ENCODE assay signal across 17 cellular contexts in genomic region chr7:155811560-155811894, GRCh38. TPM values are rescaled to one million over a fixed set of nuclear protein-coding genes. Genes with fewer than 3 reads are reported as not detected.
DNase-seq lines count a peak whose midpoint lies in the region; ATAC-seq, FAIRE-seq and TF ChIP-seq lines count a peak whose summit lies in the region.
"Had no signal": no experiment of that assay in that cellular context is flagged by ENCODE, and none has a peak within 500 bp of the region (broad histone marks: within the 10 kb centered on the region; RNA-seq: fewer than 3 reads in every experiment).

No MANE protein-coding gene starts in this region.

- no peak overlapping the region for H2AFZ ChIP-seq in astrocyte (ENCODE audit: low read depth, low read length)
- no peak overlapping the region for H2AFZ ChIP-seq in MM.1S (ENCODE audit: low read length)

- H3K27me3 ChIP-seq in HUES6 (ENCODE audit: control insufficient read depth, insufficient read depth, low read length) (peaks cover 96% of the 10 kb centered on the region), astrocyte (ENCODE audit: insufficient read depth, low read length) (peaks cover 59% of the 10 kb centered on the region), right lobe of liver (no peaks in the 10 kb centered on the region), MM.1S (replicated peaks; ENCODE audit: insufficient read depth, low read length) (peaks cover 86% of the 10 kb centered on the region)

- H4K20me1 ChIP-seq in astrocyte (ENCODE audit: insufficient read depth, low read length) = peaks cover 11% of the 10 kb centered on the region
- H4K20me1 ChIP-seq in MM.1S (ENCODE audit: insufficient read depth, low read length) = no peaks in the 10 kb centered on the region

- peaks cover 3% of the 10 kb centered on the region for H3K9me3 Mint-ChIP-seq in astrocyte (ENCODE audit: unreplicated experiment)
- H3K9me3 Mint-ChIP-seq in stimulated activated naive B cell treated with anti-CD40 and anti-IgM and Interleukin-4, amounts not matched to agents 10 μg/mL and 1 μg/mL and 100 μg/mL, for 72 hours = no peaks in the 10 kb centered on the region

- peaks cover under 1% of the 10 kb centered on the region for H3K36me3 Mint-ChIP-seq in astrocyte (ENCODE audit: low read depth, unreplicated experiment)
- no peaks in the 10 kb centered on the region for H3K36me3 Mint-ChIP-seq in stimulated activated naive B cell treated with anti-CD40 and anti-IgM and Interleukin-4, amounts not matched to agents 10 μg/mL and 1 μg/mL and 100 μg/mL, for 72 hours
- H3K36me3 Mint-ChIP-seq: immature natural killer cell had no signal

- H3K4me2 ChIP-seq in astrocyte (ENCODE audit: low read length) = peak overlapping the region; percentile 82
- no peak overlapping the region for H3K4me2 ChIP-seq in MM.1S (ENCODE audit: low read depth, low read length)

- H3K9me2 ChIP-seq in MM.1S (replicated peaks; ENCODE audit: insufficient read depth, low read length) = no peaks in the 10 kb centered on the region

- intact Hi-C loops in right lobe of liver (cut with DNase I) = loop anchor here in 1 of 2 donors (10.0 kb wide), 1 partner anchor 343 kb away; no protein-coding TSS in a partner anchor

- FAIRE-seq in astrocyte (lab: Jason Lieb, UNC) = no peak

- H3K79me2 ChIP-seq in astrocyte (ENCODE audit: insufficient read depth, low read length) = no peaks in the 10 kb centered on the region
- H3K79me2 ChIP-seq in MM.1S (ENCODE audit: low read length) = no peaks in the 10 kb centered on the region

- H3K4me3 Mint-ChIP-seq in astrocyte (ENCODE audit: unreplicated experiment) = peak overlapping the region; percentile 84
- peak overlapping the region; percentile 75 to 77 for H3K4me3 Mint-ChIP-seq in stimulated activated naive B cell treated with anti-CD40 and anti-IgM and Interleukin-4, amounts not matched to agents 10 μg/mL and 1 μg/mL and 100 μg/mL, for 72 hours
- H3K4me3 Mint-ChIP-seq: immature natural killer cell had no signal

- no peak for TF ChIP-seq POLR2A in right lobe of liver (IDR thresholded peaks at IDR 0.05)

- peak overlapping the region; percentile 47 for H3K4me3 ChIP-seq in HUES6 (ENCODE audit: low read depth, low read length)
- H3K4me3 ChIP-seq in astrocyte (ENCODE audit: insufficient read depth, low read depth, low read length) = no peak overlapping the region
- H3K4me3 ChIP-seq in right lobe of liver = peak overlapping the region in 2 of 3 donors; percentile 36 to 45
- no peak overlapping the region for H3K4me3 ChIP-seq in MM.1S (ENCODE audit: low read length)
- H3K4me3 ChIP-seq: body of pancreas had no signal

- H3K4me1 ChIP-seq in HUES6 (ENCODE audit: control insufficient read depth, insufficient read depth, low read length) = peaks cover 52% of the 10 kb centered on the region
- peaks cover 13% of the 10 kb centered on the region for H3K4me1 ChIP-seq in astrocyte (ENCODE audit: insufficient read depth, low read length)
- H3K4me1 ChIP-seq in right lobe of liver = peaks cover 0 to 43% (median 6%) of the 10 kb centered on the region in 4 donors
- H3K4me1 ChIP-seq in MM.1S (ENCODE audit: low read length) = no peaks in the 10 kb centered on the region

- 5% methylated on average over 13 of the region's 13 CpGs for WGBS in right lobe of liver (ENCODE audit: insufficient coverage, low coverage, low lambda C conversion rate, missing lambda C conversion rate)

- DNase-seq in astrocyte (ENCODE audit: low read depth) (no peak), right lobe of liver (peak in 1 of 3 donors; percentile 37), MM.1S (no peak), hypothalamus (lab: John Stamatoyannopoulos, UW) (no peak), OCI-M2 (lab: John Stamatoyannopoulos, UW; ENCODE audit: unreplicated experiment) (no peak)
- DNase-seq in stimulated activated naive B cell treated with anti-CD40 and anti-IgM and Interleukin-4, amounts not matched to agents 10 μg/mL and 1 μg/mL and 100 μg/mL, for 72 hours = no peak
- DNase-seq: body of pancreas; DMS 273 treated with DMSO at 0.1 percent for 48 hours; esophagus squamous epithelium; immature natural killer cell; NCI-H2107; occipital lobe; stimulated activated CD4-positive, alpha-beta T cell treated with anti-CD3 and anti-CD28 coated beads, Interleukin-4, amount 100 ng/mL, for 1 hour had no signal

- H3K9me3 ChIP-seq in HUES6 (ENCODE audit: control insufficient read depth, insufficient read depth, low read depth, low read length) (no peaks in the 10 kb centered on the region), astrocyte (ENCODE audit: insufficient read depth, low read depth, low read length) (no peaks in the 10 kb centered on the region), right lobe of liver (no peaks in the 10 kb centered on the region), MM.1S (replicated peaks; ENCODE audit: insufficient read depth, low read length) (no peaks in the 10 kb centered on the region)
- H3K9me3 ChIP-seq: body of pancreas, esophagus squamous epithelium had no signal

- H3K4me1 Mint-ChIP-seq in astrocyte (ENCODE audit: low read depth, unreplicated experiment) = peaks cover 11% of the 10 kb centered on the region
- peaks cover 26 to 53% of the 10 kb centered on the region in 2 donors for H3K4me1 Mint-ChIP-seq in stimulated activated naive B cell treated with anti-CD40 and anti-IgM and Interleukin-4, amounts not matched to agents 10 μg/mL and 1 μg/mL and 100 μg/mL, for 72 hours

- H3K27ac Mint-ChIP-seq in astrocyte (ENCODE audit: unreplicated experiment) = no peak overlapping the region
- peak overlapping the region; percentile 87 for H3K27ac Mint-ChIP-seq in stimulated activated naive B cell treated with anti-CD40 and anti-IgM and Interleukin-4, amounts not matched to agents 10 μg/mL and 1 μg/mL and 100 μg/mL, for 72 hours
- H3K27ac Mint-ChIP-seq: immature natural killer cell had no signal

- peaks cover 64% of the 10 kb centered on the region for H3K27me3 Mint-ChIP-seq in astrocyte (ENCODE audit: low read depth, unreplicated experiment)
- H3K27me3 Mint-ChIP-seq in stimulated activated naive B cell treated with anti-CD40 and anti-IgM and Interleukin-4, amounts not matched to agents 10 μg/mL and 1 μg/mL and 100 μg/mL, for 72 hours = peaks cover 80 to 87% of the 10 kb centered on the region in 2 donors

- no peaks in the 10 kb centered on the region for H3F3A ChIP-seq in MM.1S (ENCODE audit: insufficient read depth, low read length)

- no peak for TF ChIP-seq CTCF in astrocyte (IDR thresholded peaks at IDR 0.05; ENCODE audit: insufficient read depth, low read depth, low read length)
- TF ChIP-seq CTCF in right lobe of liver (IDR thresholded peaks at IDR 0.05) = no peak
- no peak for TF ChIP-seq CTCF in MM.1S (IDR thresholded peaks at IDR 0.05; ENCODE audit: low read length)

- H3K36me3 ChIP-seq in HUES6 (ENCODE audit: control insufficient read depth, insufficient read depth, low read length) (no peaks in the 10 kb centered on the region), astrocyte (ENCODE audit: insufficient read depth, low read length) (no peaks in the 10 kb centered on the region), right lobe of liver (no peaks in the 10 kb centered on the region), MM.1S (replicated peaks; ENCODE audit: insufficient read depth, low read length) (no peaks in the 10 kb centered on the region)
- H3K36me3 ChIP-seq: esophagus squamous epithelium had no signal

- H3K9ac ChIP-seq in HUES6 (ENCODE audit: low read length) (no peak overlapping the region), astrocyte (ENCODE audit: low read length) (no peak overlapping the region), MM.1S (ENCODE audit: low read length) (no peak overlapping the region)

- H3K27ac ChIP-seq in HUES6 (ENCODE audit: low read depth, low read length) = no peak overlapping the region
- no peak overlapping the region for H3K27ac ChIP-seq in astrocyte (ENCODE audit: low read depth, low read length)
- no peak overlapping the region for H3K27ac ChIP-seq in right lobe of liver
- H3K27ac ChIP-seq in MM.1S (ENCODE audit: low read length) = no peak overlapping the region
- H3K27ac ChIP-seq: body of pancreas, esophagus squamous epithelium had no signal

- ATAC-seq in right lobe of liver = no peak
- no peak for ATAC-seq in stimulated activated naive B cell treated with anti-CD40 and anti-IgM and Interleukin-4, amounts not matched to agents 10 μg/mL and 1 μg/mL and 100 μg/mL, for 72 hours (replicated peaks)
- ATAC-seq: body of pancreas had no signal

RNA-seq across cellular contexts. Expression of gene SHH, which starts 0.7 kb away (rescaled TPM):
- total RNA-seq in astrocyte (0.16 and 0.79 TPM in 2 replicates), right lobe of liver (10 to 100 TPM in 4 of 6 experiments, 1 to 10 TPM in 2; 6.8 to 18.6 (median 12.4) TPM)
- total RNA-seq: esophagus squamous epithelium, LHCN-M2, RPMI7951, subcutaneous adipose tissue had no signal

Comparison
In these comparisons a context has a peak if more than half of its experiments do, and no peak if none do; other contexts are left out.
1. H3K4me3 ChIP-seq: peak in HUES6 (single experiment) and right lobe of liver (2 of 3); none in astrocyte (single experiment) and MM.1S (single experiment).